11 cellular contexts compared by ENCODE assay signal in genomic region chr12:8227732-8228077, GRCh38. TPM values are rescaled to one million over a fixed set of nuclear protein-coding genes. Genes with fewer than 3 reads are reported as not detected.
DNase-seq lines count a peak whose midpoint lies in the region; ATAC-seq and TF ChIP-seq lines count a peak whose summit lies in the region.
"Not testable (repeated sequence)": the region's sequence is repeated elsewhere in the genome, so short reads cannot be mapped to it uniquely, and the experiment has no call there.
"Had no signal": no experiment of that assay in that cellular context is flagged by ENCODE, and none has a peak within 500 bp of the region (broad histone marks: within the 10 kb centered on the region; RNA-seq: fewer than 3 reads in every experiment).

No MANE protein-coding gene starts in this region.

- H3K36me3 ChIP-seq in BLaER1; GM23338 (ENCODE audit: insufficient read depth); heart left ventricle; parathyroid adenoma (ENCODE audit: control insufficient read depth, insufficient read depth, low read length); thoracic aorta: not testable (repeated sequence)

- H3K27ac Mint-ChIP-seq in GM23338; activated T-helper 17 cell treated with anti-CD3 and anti-CD28 coated beads, Interleukin-2, amount 50 U/mL, for 72 hours; central memory CD8-positive, alpha-beta T cell (ENCODE audit: low read depth): not testable (repeated sequence)
- H3K27ac Mint-ChIP-seq in T-cell: peak overlapping the region in 1 of 2 donors; percentile 81

- not testable (repeated sequence) for H3K27me3 ChIP-seq in BLaER1; GM23338 (ENCODE audit: insufficient read depth); parathyroid adenoma (ENCODE audit: control insufficient read depth, insufficient read depth, low read length); thoracic aorta (replicated peaks; ENCODE audit: insufficient read depth)
- peaks cover 0 to 14% (median 0%) of the 10 kb centered on the region in 9 donors for H3K27me3 ChIP-seq in heart left ventricle

- H4K20me1 ChIP-seq in BLaER1; GM23338 (replicated peaks; ENCODE audit: insufficient read depth): not testable (repeated sequence)

- H3K4me2 ChIP-seq in BLaER1: peak overlapping the region; percentile 82
- not testable (repeated sequence) for H3K4me2 ChIP-seq in GM23338; parathyroid adenoma (ENCODE audit: low read length)

- not testable (repeated sequence) for H3K79me2 ChIP-seq in GM23338 (replicated peaks; ENCODE audit: insufficient read depth); parathyroid adenoma

- POLR2A ChIA-PET in T-cell (lab: Charles Lee): not testable (repeated sequence)

- CTCF ChIA-PET in T-cell (lab: Charles Lee): not testable (repeated sequence)

- H2AFZ ChIP-seq in GM23338 (peak overlapping the region; percentile 69), parathyroid adenoma (peak overlapping the region; percentile 77)

- H3K27ac ChIP-seq in BLaER1: peak overlapping the region; percentile 56
- not testable (repeated sequence) for H3K27ac ChIP-seq in GM23338 (ENCODE audit: low read depth); heart left ventricle; parathyroid adenoma; thoracic aorta

- H3K4me1 Mint-ChIP-seq in GM23338 (peaks cover 10% of the 10 kb centered on the region), T-cell (peaks cover 8 to 25% (median 12%) of the 10 kb centered on the region in 3 donors)
- not testable (repeated sequence) for H3K4me1 Mint-ChIP-seq in activated T-helper 17 cell treated with anti-CD3 and anti-CD28 coated beads, Interleukin-2, amount 50 U/mL, for 72 hours
- peaks cover 11% of the 10 kb centered on the region for H3K4me1 Mint-ChIP-seq in central memory CD8-positive, alpha-beta T cell

- not testable (repeated sequence) for DNase-seq in GM23338 (ENCODE audit: low spot score); central memory CD8-positive, alpha-beta T cell (ENCODE audit: low spot score in 2 of 2); heart left ventricle; thoracic aorta (ENCODE audit: low spot score)
- DNase-seq in T-cell: peak in 1 of 34 experiments; percentile 14

- H3F3A ChIP-seq in GM23338 (replicated peaks; ENCODE audit: low read depth): not testable (repeated sequence)

- not testable (repeated sequence) for H3K4me3 Mint-ChIP-seq in GM23338
- peak overlapping the region; percentile 28 to 76 (median 67) for H3K4me3 Mint-ChIP-seq in T-cell
- peak overlapping the region; percentile 47 for H3K4me3 Mint-ChIP-seq in activated T-helper 17 cell treated with anti-CD3 and anti-CD28 coated beads, Interleukin-2, amount 50 U/mL, for 72 hours
- peak overlapping the region; percentile 75 for H3K4me3 Mint-ChIP-seq in central memory CD8-positive, alpha-beta T cell

- not testable (repeated sequence) for H3K9me3 ChIP-seq in BLaER1; heart left ventricle; parathyroid adenoma (ENCODE audit: control insufficient read depth, low read length); thoracic aorta

- not testable (repeated sequence) for H3K9me2 ChIP-seq in GM23338 (ENCODE audit: insufficient read depth)

- intact Hi-C loops in heart left ventricle (cut with DNase I): not testable (repeated sequence)

- H3K4me1 ChIP-seq in BLaER1 (peaks cover 27% of the 10 kb centered on the region), heart left ventricle (peaks cover 0 to 12% (median 0%) of the 10 kb centered on the region in 12 donors)
- H3K4me1 ChIP-seq in GM23338 (ENCODE audit: insufficient read depth); parathyroid adenoma; thoracic aorta (ENCODE audit: control insufficient read depth in 1 of 2, low read depth in 2 of 2): not testable (repeated sequence)

- not testable (repeated sequence) for H3K27me3 Mint-ChIP-seq in GM23338 (ENCODE audit: insufficient read depth, low read depth, poor library complexity); T-cell; activated T-helper 17 cell treated with anti-CD3 and anti-CD28 coated beads, Interleukin-2, amount 50 U/mL, for 72 hours
- peaks cover 13% of the 10 kb centered on the region for H3K27me3 Mint-ChIP-seq in central memory CD8-positive, alpha-beta T cell

- H3K4me3 ChIP-seq in BLaER1: peak overlapping the region; percentile 64
- H3K4me3 ChIP-seq in GM23338: peak overlapping the region; percentile 17; the same call in 1 of the 2 replicates
- peak overlapping the region in 8 of 12 donors; percentile 21 to 51 (median 40) for H3K4me3 ChIP-seq in heart left ventricle
- H3K4me3 ChIP-seq in parathyroid adenoma (ENCODE audit: low read depth, low read length): not testable (repeated sequence)
- peak overlapping the region; percentile 65 for H3K4me3 ChIP-seq in thoracic aorta

- WGBS in heart left ventricle, 4 donors: 33 to 66% (median 41%) methylated on average over 7 of the region's 7 CpGs

- H3K9ac ChIP-seq in BLaER1: peak overlapping the region; percentile 69
- not testable (repeated sequence) for H3K9ac ChIP-seq in parathyroid adenoma

- TF ChIP-seq POLR2A in heart left ventricle (IDR thresholded peaks at IDR 0.05): not testable (repeated sequence)

- not testable (repeated sequence) for ATAC-seq in GM23338; T-cell (replicated peaks in 1 of 4); activated T-helper 17 cell treated with anti-CD3 and anti-CD28 coated beads, Interleukin-2, amount 50 U/mL, for 72 hours (replicated peaks); central memory CD8-positive, alpha-beta T cell (replicated peaks; ENCODE audit: extremely low read depth, poor library complexity, severe bottlenecking); heart left ventricle; thoracic aorta (ENCODE audit: insufficient number of reproducible peaks, low FRiP score, low read depth)

- TF ChIP-seq CTCF in GM23338 (conservative IDR thresholded peaks at IDR 0.05; ENCODE audit: low read depth in 2 of 2); heart left ventricle (IDR thresholded peaks at IDR 0.05); parathyroid adenoma (IDR thresholded peaks at IDR 0.05); thoracic aorta (IDR thresholded peaks at IDR 0.05): not testable (repeated sequence)

- not testable (repeated sequence) for H3K9me3 Mint-ChIP-seq in GM23338; T-cell; activated T-helper 17 cell treated with anti-CD3 and anti-CD28 coated beads, Interleukin-2, amount 50 U/mL, for 72 hours; central memory CD8-positive, alpha-beta T cell

- not testable (repeated sequence) for H3K36me3 Mint-ChIP-seq in GM23338 (ENCODE audit: low read depth); T-cell; activated T-helper 17 cell treated with anti-CD3 and anti-CD28 coated beads, Interleukin-2, amount 50 U/mL, for 72 hours (ENCODE audit: low read depth); central memory CD8-positive, alpha-beta T cell (ENCODE audit: insufficient read depth)

RNA-seq across cellular contexts. Expression of gene FAM90A1, which starts 0.3 kb away (rescaled TPM):
- 0.14 TPM in 1 of 2 replicates, not detected in the other for total RNA-seq in GM23338 (2014; rRNA removed; shearing (Covaris generic))
- polyA plus RNA-seq in GM23338 (2016; fragmentation: Nextera tagmentation; extraction: Ambion mirVana) (0.19 TPM in 1 of 2 replicates, not detected in the other), heart left ventricle (under 1 TPM; 0.03 to 0.19 TPM)
- total RNA-seq in T-cell (under 1 TPM in 2 of 5 donors, not detected in 3; 0.40 to 0.54 TPM), heart left ventricle (under 1 TPM in 5 of 9 donors, not detected in 4; 0.09 to 0.20 (median 0.16) TPM), thoracic aorta (not detected)
- total RNA-seq in activated T-helper 17 cell treated with anti-CD3 and anti-CD28 coated beads, Interleukin-2, amount 50 U/mL, for 72 hours: under 1 TPM in 1 of 2 donors, not detected in 1; 0.24 TPM
- total RNA-seq: left ventricle myocardium superior, PC-3, SK-MEL-5 had no signal
